ENCODE assay signal across 2 cellular contexts in genomic region chr18:54875063-54875462, GRCh38.
TF ChIP-seq lines count a peak whose summit lies in the region.

No MANE protein-coding gene starts in this region.

TF ChIP-seq in liver, 16 proteins besides CTCF, POLR2A, EP300 and RAD21:
- no peak for TF ChIP-seq HNF4G (IDR thresholded peaks at IDR 0.05)
- peak; percentile 13 to 44 for TF ChIP-seq RXRA (IDR thresholded peaks at IDR 0.05)
- peak; percentile 24 to 48 for TF ChIP-seq HNF4A (conservative IDR thresholded peaks at IDR 0.05)
- no peak for TF ChIP-seq EGR1 (IDR thresholded peaks at IDR 0.05; ENCODE audit: low read depth in 2 of 2)
- TF ChIP-seq SP1 (IDR thresholded peaks at IDR 0.05): peak; percentile 27

TF ChIP-seq in HepG2, 621 proteins besides CTCF, POLR2A, EP300 and RAD21:
- no peak for TF ChIP-seq ZBTB34 (CRISPR knock-in tag; IDR thresholded peaks at IDR 0.05)
- no peak for TF ChIP-seq ZNF703 (CRISPR knock-in tag; IDR thresholded peaks at IDR 0.05; ENCODE audit: borderline replicate concordance)
- no peak for TF ChIP-seq ZNF674 (CRISPR knock-in tag; IDR thresholded peaks at IDR 0.05; ENCODE audit: low read depth)
- no peak for TF ChIP-seq ZNF747 (CRISPR knock-in tag; IDR thresholded peaks at IDR 0.05; ENCODE audit: borderline replicate concordance)
- no peak for TF ChIP-seq ZFP36 (IDR thresholded peaks at IDR 0.05; ENCODE audit: borderline replicate concordance, low read depth, low read length, partially characterized antibody)
- no peak for TF ChIP-seq HNRNPLL (IDR thresholded peaks at IDR 0.05; ENCODE audit: low read depth, low read length, poor library complexity, severe bottlenecking)
- TF ChIP-seq FOXA3 (CRISPR knock-in tag; IDR thresholded peaks at IDR 0.05): no peak
- TF ChIP-seq SMAD1 (CRISPR knock-in tag; IDR thresholded peaks at IDR 0.05; ENCODE audit: borderline replicate concordance, low read depth): no peak
- no peak for TF ChIP-seq ZNF432 (CRISPR knock-in tag; IDR thresholded peaks at IDR 0.05; ENCODE audit: borderline replicate concordance)
- TF ChIP-seq ZNF264 (CRISPR knock-in tag; IDR thresholded peaks at IDR 0.05): no peak
- TF ChIP-seq ZNF234 (CRISPR knock-in tag; conservative IDR thresholded peaks at IDR 0.05): no peak
- TF ChIP-seq ZNF619 (CRISPR knock-in tag; IDR thresholded peaks at IDR 0.05): no peak
- no peak for TF ChIP-seq ZNF770 (CRISPR knock-in tag; IDR thresholded peaks at IDR 0.05)
- no peak for TF ChIP-seq ZNF160 (CRISPR knock-in tag; IDR thresholded peaks at IDR 0.05)
- no peak for TF ChIP-seq THRA (CRISPR knock-in tag; IDR thresholded peaks at IDR 0.05; ENCODE audit: borderline replicate concordance)
- no peak for TF ChIP-seq PHF21A (CRISPR knock-in tag; IDR thresholded peaks at IDR 0.05)
- no peak for TF ChIP-seq MIER3 (CRISPR knock-in tag; IDR thresholded peaks at IDR 0.05; ENCODE audit: borderline replicate concordance)
- TF ChIP-seq ARID5B (CRISPR knock-in tag; IDR thresholded peaks at IDR 0.05): no peak
TF ChIP-seq in HepG2: peak in this region for 0.
